In genomic region chr4:83865417-83866150, GRCh38 we compare ENCODE assay signal across 25 cellular contexts.
DNase-seq lines count a peak whose midpoint lies in the region; ATAC-seq and TF ChIP-seq lines count a peak whose summit lies in the region.
"Had no signal": no experiment of that assay in that cellular context is flagged by ENCODE, and none has a peak within 500 bp of the region (broad histone marks: within the 10 kb centered on the region; RNA-seq: fewer than 3 reads in every experiment).

No MANE protein-coding gene starts in this region.

- RAD21 ChIA-PET in HCT116 (lab: Charles Lee; ENCODE audit: low non-redundant PET in 1 of 2, low total read pairs in 2 of 2, uncharacterized antibody in 2 of 2, unreplicated experiment in 2 of 2), result no interaction called here

- H4K20me1 ChIP-seq in HCT116 (ENCODE audit: insufficient read depth), result no peaks in the 10 kb centered on the region
- H4K20me1 ChIP-seq: BLaER1 treated with 17β-estradiol and CSF1 and Interleukin-3, amounts not matched to agents 10 nM and 100 nM had no signal

- no peak overlapping the region for H4K91ac ChIP-seq in neuronal stem cell (ENCODE audit: low read depth, low read length, poor library complexity)

- 38 to 43% methylated on average over 5 to 6 of the region's 6 CpGs for WGBS in endodermal cell (ENCODE audit: insufficient coverage in 1 of 2, insufficient read length in 1 of 2), 2 experiments
- no CpG with 5 or more reads among the region's 6 CpGs for WGBS in neuronal stem cell (ENCODE audit: extremely low coverage in 2 of 2, insufficient read length in 2 of 2, insufficient replicate concordance in 1 of 2), 2 donors

- H3K9ac ChIP-seq in HCT116 (ENCODE audit: low read length) (no peak overlapping the region), endodermal cell (ENCODE audit: extremely low read depth, low read length, poor library complexity, severe bottlenecking) (peak overlapping the region; percentile 2), neuronal stem cell (ENCODE audit: low read depth, low read length, poor library complexity) (no peak overlapping the region)
- H3K9ac ChIP-seq: BLaER1 treated with 17β-estradiol and CSF1 and Interleukin-3, amounts not matched to agents 10 nM and 100 nM had no signal

- H3K4me2 ChIP-seq in HCT116 (ENCODE audit: low read length), result no peak overlapping the region
- H3K4me2 ChIP-seq in neuronal stem cell (ENCODE audit: insufficient read depth, low read length, poor library complexity, severe bottlenecking), result peak overlapping the region; percentile 12
- H3K4me2 ChIP-seq: A549; BLaER1 treated with 17β-estradiol and CSF1 and Interleukin-3, amounts not matched to agents 10 nM and 100 nM; PC-9 had no signal

- TF ChIP-seq CTCF in HCT116 (IDR thresholded peaks at IDR 0.05 in 2 of 3, conservative IDR thresholded peaks at IDR 0.05 in 1 of 3; ENCODE audit: borderline replicate concordance in 1 of 3, insufficient read depth in 1 of 3, low read depth in 2 of 3, low read length in 2 of 3), result no peak
- no peak for TF ChIP-seq CTCF in endodermal cell (conservative IDR thresholded peaks at IDR 0.05)
- TF ChIP-seq CTCF in HFFc6 (IDR thresholded peaks at IDR 0.05), result no peak
- TF ChIP-seq CTCF in mesothelial cell of epicardium (IDR thresholded peaks at IDR 0.05; ENCODE audit: unreplicated experiment), result no peak

- POLR2A ChIA-PET in HCT116 (lab: Charles Lee), result no interaction called here

- H3K4me3 Mint-ChIP-seq in endodermal cell, result no peak overlapping the region
- H3K4me3 Mint-ChIP-seq in HFFc6, result no peak overlapping the region
- no peak overlapping the region for H3K4me3 Mint-ChIP-seq in mesothelial cell of epicardium
- H3K4me3 Mint-ChIP-seq: CD4-positive, alpha-beta T cell had no signal

- H3K14ac ChIP-seq in neuronal stem cell (ENCODE audit: low read length), result no peak overlapping the region

- no peak overlapping the region for H3K27ac ChIP-seq in HCT116 (ENCODE audit: low read depth, low read length)
- no peak overlapping the region for H3K27ac ChIP-seq in endodermal cell (ENCODE audit: low read depth, low read length)
- peak overlapping the region; percentile 35 for H3K27ac ChIP-seq in neuronal stem cell (replicated peaks; ENCODE audit: low read length)
- H3K27ac ChIP-seq: BLaER1 treated with 17β-estradiol and CSF1 and Interleukin-3, amounts not matched to agents 10 nM and 100 nM; PC-9; SJSA1 had no signal

- no peaks in the 10 kb centered on the region for H3K9me2 ChIP-seq in HCT116 (ENCODE audit: insufficient read depth)

- no peak overlapping the region for H4K8ac ChIP-seq in neuronal stem cell (ENCODE audit: low read depth, low read length)

- no peak overlapping the region for H2BK15ac ChIP-seq in neuronal stem cell (ENCODE audit: low read length)

- no peaks in the 10 kb centered on the region for H3K79me2 ChIP-seq in HCT116 (ENCODE audit: insufficient read depth, low read length)

- H3K9me3 ChIP-seq in HCT116 (ENCODE audit: control insufficient read depth in 1 of 2, insufficient read depth in 1 of 2, low read depth in 1 of 2, low read length in 2 of 2) (no peaks in the 10 kb centered on the region), endodermal cell (ENCODE audit: control insufficient read depth, low read length) (no peaks in the 10 kb centered on the region), neuronal stem cell (replicated peaks in 1 of 2; ENCODE audit: control insufficient read depth in 2 of 2, insufficient read depth in 1 of 2, low read depth in 1 of 2, low read length in 2 of 2) (no peaks in the 10 kb centered on the region)
- H3K9me3 ChIP-seq: A549; BLaER1 treated with 17β-estradiol and CSF1 and Interleukin-3, amounts not matched to agents 10 nM and 100 nM; SJSA1 had no signal

- H3K4me3 ChIP-seq in HCT116 (replicated peaks in 1 of 2; ENCODE audit: low read depth in 1 of 2, low read length in 2 of 2) (no peak overlapping the region), endodermal cell (ENCODE audit: low read length) (peak overlapping the region; percentile 11), neuronal stem cell (ENCODE audit: low read length in 2 of 2) (no peak overlapping the region)
- H3K4me3 ChIP-seq: A549; BLaER1 treated with 17β-estradiol and CSF1 and Interleukin-3, amounts not matched to agents 10 nM and 100 nM; PC-9; SJSA1 had no signal

- intact Hi-C loops in HCT116 (cut with micrococcal nuclease), result no loop called here

- no peak for DNase-seq in HCT116 (ENCODE audit: low read depth, low spot score)
- DNase-seq in NCI-H526 treated with DMSO at 0.1 percent for 48 hours (lab: John Stamatoyannopoulos, UW), result peak; percentile 50
- peak; percentile 73 for DNase-seq in endodermal cell
- peak; percentile 71 for DNase-seq in neuronal stem cell (ENCODE audit: low spot score)
- no peak for DNase-seq in HFFc6
- no peak for DNase-seq in mesothelial cell of epicardium (ENCODE audit: low spot score in 2 of 2, unreplicated experiment in 2 of 2)
- no peak for DNase-seq in anterior cingulate cortex (lab: John Stamatoyannopoulos, UW)
- DNase-seq: AML-193; CD4-positive, alpha-beta T cell; DMS53; GOT3; HCEC 1CT; KBM-7; MV-4-11; NCI-H1105; NCI-H1436 treated with DMSO at 0.1 percent for 48 hours; NCI-H1930; NCI-H2107; NCI-H774; PC-9; Right ventricle myocardium superior; RPMI8226 had no signal

- peaks cover 2% of the 10 kb centered on the region for H3K27me3 Mint-ChIP-seq in endodermal cell (ENCODE audit: insufficient read depth)
- H3K27me3 Mint-ChIP-seq in HFFc6 (ENCODE audit: insufficient read depth), result peaks cover 2% of the 10 kb centered on the region; the same call in 1 of the 2 replicates
- H3K27me3 Mint-ChIP-seq in mesothelial cell of epicardium (ENCODE audit: low read depth), result peaks cover 1% of the 10 kb centered on the region

- no peak for TF ChIP-seq RAD21 in HCT116 (IDR thresholded peaks at IDR 0.05; ENCODE audit: low read depth)

- H3K79me1 ChIP-seq in neuronal stem cell (ENCODE audit: low read depth, low read length), result no peaks in the 10 kb centered on the region

- no peak overlapping the region for H3K4ac ChIP-seq in neuronal stem cell (ENCODE audit: low read length)

- H2BK12ac ChIP-seq in neuronal stem cell (ENCODE audit: low read length), result no peak overlapping the region

- H2AFZ ChIP-seq in HCT116 (ENCODE audit: low read depth, low read length, poor library complexity, severe bottlenecking), result peak overlapping the region; percentile 29
- H2AFZ ChIP-seq in neuronal stem cell (ENCODE audit: low read length), result no peak overlapping the region
- H2AFZ ChIP-seq: PC-9 had no signal

- H3K4me1 ChIP-seq in HCT116 (ENCODE audit: control insufficient read depth in 1 of 2, insufficient read depth in 2 of 2, low read length in 2 of 2), result peaks cover 0 to 12% of the 10 kb centered on the region in 2 experiments; a peak in 2 of 4 replicates
- peaks cover 5% of the 10 kb centered on the region for H3K4me1 ChIP-seq in endodermal cell (ENCODE audit: control insufficient read depth, insufficient read depth, low read length)
- peaks cover 9 to 15% of the 10 kb centered on the region in 2 donors for H3K4me1 ChIP-seq in neuronal stem cell (ENCODE audit: control insufficient read depth in 2 of 2, insufficient read depth in 1 of 2, low read depth in 1 of 2, low read length in 2 of 2)

- H2BK5ac ChIP-seq in neuronal stem cell (ENCODE audit: low read length), result no peak overlapping the region

- H3K9me3 Mint-ChIP-seq in endodermal cell (no peaks in the 10 kb centered on the region), HFFc6 (no peaks in the 10 kb centered on the region), mesothelial cell of epicardium (no peaks in the 10 kb centered on the region)
- H3K9me3 Mint-ChIP-seq: CD4-positive, alpha-beta T cell had no signal

- no peaks in the 10 kb centered on the region for H3K36me3 Mint-ChIP-seq in endodermal cell (ENCODE audit: low read depth)
- H3K36me3 Mint-ChIP-seq in HFFc6 (ENCODE audit: low read depth), result no peaks in the 10 kb centered on the region
- H3K36me3 Mint-ChIP-seq in mesothelial cell of epicardium, result no peaks in the 10 kb centered on the region

- H3K27me3 ChIP-seq in HCT116 (ENCODE audit: insufficient read depth, low read length) (no peaks in the 10 kb centered on the region), endodermal cell (ENCODE audit: control insufficient read depth, insufficient read depth, low read length, poor library complexity, severe bottlenecking) (peaks cover 24% of the 10 kb centered on the region), neuronal stem cell (ENCODE audit: control insufficient read depth in 3 of 3, insufficient read depth in 3 of 3, low read depth in 1 of 3, low read length in 3 of 3) (peaks cover 0 to 63% (median 0%) of the 10 kb centered on the region in 3 experiments)
- H3K27me3 ChIP-seq: BLaER1 treated with 17β-estradiol and CSF1 and Interleukin-3, amounts not matched to agents 10 nM and 100 nM; SJSA1 had no signal

- no peak overlapping the region for H3K18ac ChIP-seq in neuronal stem cell (ENCODE audit: low read length)

- ATAC-seq in HCT116, result no peak
- ATAC-seq: A549 had no signal

- H3K23ac ChIP-seq in neuronal stem cell (ENCODE audit: low read depth, low read length, poor library complexity), result no peak overlapping the region

- H3K36me3 ChIP-seq in HCT116 (ENCODE audit: control insufficient read depth in 1 of 2, insufficient read depth in 2 of 2, low read length in 2 of 2), result no peaks in the 10 kb centered on the region
- H3K36me3 ChIP-seq in endodermal cell (ENCODE audit: control insufficient read depth, insufficient read depth, low read length), result no peaks in the 10 kb centered on the region
- H3K36me3 ChIP-seq in neuronal stem cell (replicated peaks in 1 of 2; ENCODE audit: control insufficient read depth in 2 of 2, insufficient read depth in 2 of 2, low read length in 2 of 2), result no peaks in the 10 kb centered on the region
- H3K36me3 ChIP-seq: BLaER1 treated with 17β-estradiol and CSF1 and Interleukin-3, amounts not matched to agents 10 nM and 100 nM; SJSA1 had no signal

- H2AK5ac ChIP-seq in neuronal stem cell (ENCODE audit: low read depth, low read length), result no peak overlapping the region

- H3K4me1 Mint-ChIP-seq in endodermal cell (peaks cover 28% of the 10 kb centered on the region), HFFc6 (ENCODE audit: low read depth) (peaks cover 30% of the 10 kb centered on the region), mesothelial cell of epicardium (peaks cover 1% of the 10 kb centered on the region)

- no peak for TF ChIP-seq POLR2A in HCT116 (IDR thresholded peaks at IDR 0.05; ENCODE audit: borderline replicate concordance, extremely low read depth, insufficient read depth, insufficient read length)

- CTCF ChIA-PET in HCT116 (lab: Charles Lee), result no interaction called here

- no TSS peak for BruUV-seq in HCT116 (replicated peaks; lab: Mats Ljungman, UMichigan)

- peak overlapping the region; percentile 75 for H3K27ac Mint-ChIP-seq in endodermal cell
- H3K27ac Mint-ChIP-seq in HFFc6, result no peak overlapping the region
- no peak overlapping the region for H3K27ac Mint-ChIP-seq in mesothelial cell of epicardium
- H3K27ac Mint-ChIP-seq: CD4-positive, alpha-beta T cell had no signal

- H2BK120ac ChIP-seq in neuronal stem cell (ENCODE audit: low read depth, low read length), result no peak overlapping the region

TF ChIP-seq in HCT116, 20 proteins besides CTCF, POLR2A, EP300 and RAD21:
- TF ChIP-seq JUND (IDR thresholded peaks at IDR 0.05) (no peak), CEBPB (IDR thresholded peaks at IDR 0.05; ENCODE audit: low read depth) (no peak)
TF ChIP-seq in HCT116: peak in this region for 0.

Comparison
In these comparisons a context has a peak if more than half of its experiments do, and no peak if none do; other contexts are left out.
1. DNase-seq: peak in NCI-H526 treated with DMSO at 0.1 percent for 48 hours (single experiment), endodermal cell (single experiment) and neuronal stem cell (single experiment); none in HCT116 (single experiment), HFFc6 (single experiment), mesothelial cell of epicardium (0 of 2) and anterior cingulate cortex (0 of 58).